20 cellular contexts compared by ENCODE assay signal in the genomic region with DNA sequence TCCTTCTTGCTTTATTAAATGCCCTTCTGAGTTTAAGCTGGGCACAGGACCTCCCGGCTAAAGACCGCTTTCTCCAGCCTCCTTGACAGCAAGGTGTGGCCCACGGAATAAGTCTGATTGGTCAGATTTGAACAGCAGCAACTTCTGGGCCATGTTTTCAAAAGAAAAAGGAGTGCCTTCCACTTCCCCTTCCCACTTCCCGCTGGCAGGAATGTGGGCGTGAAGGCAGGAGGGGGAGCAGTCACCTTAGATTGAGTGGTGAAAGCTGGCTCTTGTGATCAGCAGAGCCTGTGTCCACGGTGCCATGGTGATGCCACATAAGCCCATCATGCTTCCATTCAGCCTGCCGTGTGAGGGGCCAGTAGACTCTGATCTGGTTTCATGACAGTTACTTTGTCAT.
"Had no signal": no experiment of that assay in that cellular context is flagged by ENCODE, and none has a peak within 500 bp of the region (broad histone marks: within the 10 kb centered on the region; RNA-seq: fewer than 3 reads in every experiment).

No MANE protein-coding gene starts in this region.

- H3K9me3 ChIP-seq: ascending aorta, breast epithelium, mucosa of descending colon, suprapubic skin had no signal

- H3K36me3 Mint-ChIP-seq: activated CD4-positive, alpha-beta memory T cell treated with anti-CD3 and anti-CD28 coated beads for 36 hours; activated CD8-positive, alpha-beta memory T cell treated with anti-CD3 and anti-CD28 coated beads, Interleukin-2, amount 10 ng/mL, durations not matched to agents 7 days and 5 days; memory B cell; naive thymus-derived CD4-positive, alpha-beta T cell had no signal

- H3K27me3 Mint-ChIP-seq: activated CD4-positive, alpha-beta T cell treated with anti-CD3 and anti-CD28 coated beads for 36 hours; activated CD8-positive, alpha-beta memory T cell treated with anti-CD3 and anti-CD28 coated beads, Interleukin-2, amount 10 ng/mL, durations not matched to agents 7 days and 5 days; activated naive CD8-positive, alpha-beta T cell treated with anti-CD3 and anti-CD28 coated beads, Interleukin-2, amount 50 U/mL, for 24 hours had no signal

- DNase-seq: activated CD4-positive, alpha-beta memory T cell treated with anti-CD3 and anti-CD28 coated beads for 36 hours; activated CD4-positive, alpha-beta T cell treated with anti-CD3 and anti-CD28 coated beads for 36 hours; activated CD8-positive, alpha-beta memory T cell treated with anti-CD3 and anti-CD28 coated beads, Interleukin-2, amount 10 ng/mL, durations not matched to agents 7 days and 5 days; activated naive CD4-positive, alpha-beta T cell treated with anti-CD3 and anti-CD28 coated beads for 36 hours; activated naive CD8-positive, alpha-beta T cell treated with anti-CD3 and anti-CD28 coated beads, Interleukin-2, amount 50 U/mL, for 24 hours; activated T-cell treated with anti-CD3 and anti-CD28 coated beads, Interleukin-2, amount 50 U/mL, for 1 hour; dermis blood vessel endothelial cell; foreskin melanocyte; left colon; naive thymus-derived CD4-positive, alpha-beta T cell; T-helper 1 cell; WERI-Rb-1 had no signal

- H3K27me3 ChIP-seq: ascending aorta, breast epithelium, suprapubic skin had no signal

- H3K4me3 Mint-ChIP-seq: activated CD4-positive, alpha-beta memory T cell treated with anti-CD3 and anti-CD28 coated beads for 36 hours; activated CD4-positive, alpha-beta T cell treated with anti-CD3 and anti-CD28 coated beads for 36 hours; activated CD8-positive, alpha-beta memory T cell treated with anti-CD3 and anti-CD28 coated beads, Interleukin-2, amount 10 ng/mL, durations not matched to agents 7 days and 5 days; activated naive CD4-positive, alpha-beta T cell treated with anti-CD3 and anti-CD28 coated beads for 36 hours; activated naive CD8-positive, alpha-beta T cell treated with anti-CD3 and anti-CD28 coated beads, Interleukin-2, amount 50 U/mL, for 24 hours; memory B cell; naive thymus-derived CD4-positive, alpha-beta T cell; stimulated activated naive CD8-positive, alpha-beta T cell treated with anti-CD3 and anti-CD28 coated beads, Interleukin-15, Interleukin-2, amounts not matched to agents 100 ng/mL and 50 ng/mL, for 24 hours had no signal

- ATAC-seq: activated CD4-positive, alpha-beta T cell treated with anti-CD3 and anti-CD28 coated beads for 36 hours; activated CD8-positive, alpha-beta memory T cell treated with anti-CD3 and anti-CD28 coated beads, Interleukin-2, amount 10 ng/mL, durations not matched to agents 7 days and 5 days; activated naive CD8-positive, alpha-beta T cell treated with anti-CD3 and anti-CD28 coated beads, Interleukin-2, amount 50 U/mL, for 24 hours; left colon; mucosa of descending colon; naive thymus-derived CD4-positive, alpha-beta T cell had no signal

- H3K27ac ChIP-seq: ascending aorta, breast epithelium, epithelial cell of prostate, suprapubic skin, WERI-Rb-1 had no signal

- H3K27ac Mint-ChIP-seq: activated CD4-positive, alpha-beta memory T cell treated with anti-CD3 and anti-CD28 coated beads for 36 hours; activated CD4-positive, alpha-beta T cell treated with anti-CD3 and anti-CD28 coated beads for 36 hours; activated CD8-positive, alpha-beta memory T cell treated with anti-CD3 and anti-CD28 coated beads, Interleukin-2, amount 10 ng/mL, durations not matched to agents 7 days and 5 days; activated naive CD4-positive, alpha-beta T cell treated with anti-CD3 and anti-CD28 coated beads for 36 hours; activated naive CD8-positive, alpha-beta T cell treated with anti-CD3 and anti-CD28 coated beads, Interleukin-2, amount 50 U/mL, for 24 hours; activated T-helper 2 cell treated with anti-CD3 and anti-CD28 coated beads, Interferon-gamma antibody, Interleukin-2, Interleukin-4, amounts not matched to agents 10 μg/mL and 5 μg/mL and 100 μg/mL, durations not matched to agents 14 hours and 24 hours and 36 hours; memory B cell; naive thymus-derived CD4-positive, alpha-beta T cell; stimulated activated naive CD8-positive, alpha-beta T cell treated with anti-CD3 and anti-CD28 coated beads, Interleukin-15, Interleukin-2, amounts not matched to agents 100 ng/mL and 50 ng/mL, for 24 hours had no signal

- H3K36me3 ChIP-seq: ascending aorta, breast epithelium, suprapubic skin, WERI-Rb-1 had no signal

- H3K4me3 ChIP-seq: ascending aorta, breast epithelium, mucosa of descending colon, suprapubic skin had no signal

- H3K4me1 Mint-ChIP-seq: activated CD4-positive, alpha-beta T cell treated with anti-CD3 and anti-CD28 coated beads for 36 hours; activated CD8-positive, alpha-beta memory T cell treated with anti-CD3 and anti-CD28 coated beads, Interleukin-2, amount 10 ng/mL, durations not matched to agents 7 days and 5 days; activated naive CD8-positive, alpha-beta T cell treated with anti-CD3 and anti-CD28 coated beads, Interleukin-2, amount 50 U/mL, for 24 hours; memory B cell; naive thymus-derived CD4-positive, alpha-beta T cell had no signal

- H3K9me3 Mint-ChIP-seq: activated CD4-positive, alpha-beta memory T cell treated with anti-CD3 and anti-CD28 coated beads for 36 hours; activated naive CD4-positive, alpha-beta T cell treated with anti-CD3 and anti-CD28 coated beads for 36 hours; activated naive CD8-positive, alpha-beta T cell treated with anti-CD3 and anti-CD28 coated beads, Interleukin-2, amount 50 U/mL, for 24 hours; activated T-helper 2 cell treated with anti-CD3 and anti-CD28 coated beads, Interferon-gamma antibody, Interleukin-2, Interleukin-4, amounts not matched to agents 10 μg/mL and 5 μg/mL and 100 μg/mL, durations not matched to agents 14 hours and 24 hours and 36 hours; memory B cell; stimulated activated naive CD8-positive, alpha-beta T cell treated with anti-CD3 and anti-CD28 coated beads, Interleukin-15, Interleukin-2, amounts not matched to agents 100 ng/mL and 50 ng/mL, for 24 hours had no signal
